Comparison of ENCODE assay signal across 8 cellular contexts in genomic region chr9:15295761-15296405, GRCh38. TPM values are rescaled to one million over a fixed set of nuclear protein-coding genes. Genes with fewer than 3 reads are reported as not detected.
A peak's percentile ranks its signal among the peaks of the same experiment; 100 is the strongest.
DNase-seq lines count a peak whose midpoint lies in the region; ATAC-seq and TF ChIP-seq lines count a peak whose summit lies in the region.

No MANE protein-coding gene starts in this region.

- H3K4me3 ChIP-seq in AG10803 (ENCODE audit: low read length) (peak overlapping the region; percentile 64), Loucy (ENCODE audit: low read length, poor library complexity, severe bottlenecking) (peak overlapping the region; percentile 71), astrocyte of the spinal cord (ENCODE audit: low read depth, low read length) (peak overlapping the region; percentile 37), thoracic aorta (peak overlapping the region; percentile 76)

- H3F3A ChIP-seq in Loucy (ENCODE audit: low read depth) = peaks cover 18% of the 10 kb centered on the region

- in situ Hi-C loops in astrocyte of the spinal cord (cut with HindIII; ENCODE audit: low sequenced_read_pairs) = no loop called here

- H3K4me2 ChIP-seq in Loucy (ENCODE audit: low read depth, low read length, poor library complexity, severe bottlenecking) = peak overlapping the region; percentile 93

- H3K4me1 ChIP-seq in Loucy (ENCODE audit: insufficient read depth, low read length, poor library complexity, severe bottlenecking) = peaks cover 73% of the 10 kb centered on the region
- H3K4me1 ChIP-seq in thoracic aorta (ENCODE audit: control insufficient read depth in 1 of 2, low read depth in 2 of 2) = peaks cover 38 to 82% of the 10 kb centered on the region in 2 donors

- peaks cover 42% of the 10 kb centered on the region for H3K79me2 ChIP-seq in Loucy (ENCODE audit: insufficient read depth, low read length)

- TF ChIP-seq CTCF in AG10803 (conservative IDR thresholded peaks at IDR 0.05; ENCODE audit: low read length) = no peak
- TF ChIP-seq CTCF in Loucy (conservative IDR thresholded peaks at IDR 0.05; ENCODE audit: low read length) = no peak
- TF ChIP-seq CTCF in astrocyte of the spinal cord (IDR thresholded peaks at IDR 0.05; ENCODE audit: low read depth, low read length) = no peak
- no peak for TF ChIP-seq CTCF in thoracic aorta (IDR thresholded peaks at IDR 0.05)

- peak overlapping the region; percentile 38 for H2AFZ ChIP-seq in Loucy (ENCODE audit: low read length)

- no peaks in the 10 kb centered on the region for H3K9me2 ChIP-seq in Loucy (replicated peaks; ENCODE audit: low read depth, low read length)

- DNase-seq in AG10803 (ENCODE audit: low read depth) (peak; percentile 63), astrocyte of the spinal cord (ENCODE audit: low read depth, low spot score) (peak; percentile 87), left lobe of liver (ENCODE audit: low spot score) (no peak), thoracic aorta (ENCODE audit: low spot score) (no peak), NCI-H1048 (lab: John Stamatoyannopoulos, UW) (no peak)
- no peak for DNase-seq in activated CD4-positive, alpha-beta T cell treated with anti-CD3 and anti-CD28 coated beads for 1 hour

- peak overlapping the region; percentile 85 for H3K9ac ChIP-seq in Loucy (ENCODE audit: low read depth, low read length, poor library complexity, severe bottlenecking)

- H3K36me3 ChIP-seq in Loucy (ENCODE audit: insufficient read depth, low read length) (peaks cover 6% of the 10 kb centered on the region; the same call in 1 of the 2 replicates), thoracic aorta (no peaks in the 10 kb centered on the region)

- ATAC-seq in GM19372 (IDR thresholded peaks at IDR 0.05; ENCODE audit: low read depth, unreplicated experiment) (peak; percentile 37), left lobe of liver (peak; percentile 83), thoracic aorta (ENCODE audit: insufficient number of reproducible peaks, low FRiP score, low read depth) (peak; percentile 21)

- H3K27ac ChIP-seq in thoracic aorta = peak overlapping the region; percentile 86 to 90

- H3K9me3 ChIP-seq in Loucy (ENCODE audit: insufficient read depth, low read depth, low read length) = peaks cover 5% of the 10 kb centered on the region; the same call in 1 of the 2 replicates
- H3K9me3 ChIP-seq in thoracic aorta = no peaks in the 10 kb centered on the region

- no peaks in the 10 kb centered on the region for H3K27me3 ChIP-seq in Loucy (ENCODE audit: insufficient read depth, low read length, poor library complexity, severe bottlenecking)
- H3K27me3 ChIP-seq in thoracic aorta (replicated peaks; ENCODE audit: insufficient read depth) = no peaks in the 10 kb centered on the region

- no peaks in the 10 kb centered on the region for H4K20me1 ChIP-seq in Loucy (ENCODE audit: insufficient read depth, low read length, poor library complexity, severe bottlenecking)

RNA-seq across cellular contexts. Expression of gene TTC39B, which starts 11.1 kb away (rescaled TPM):
- total RNA-seq in left lobe of liver = 7.1 TPM
- total RNA-seq in thoracic aorta = 10 to 100 TPM; 24.2 to 46.7 TPM

Comparison
In these comparisons a context has a peak if more than half of its experiments do, and no peak if none do; other contexts are left out.
1. DNase-seq: peak in AG10803 (single experiment) and astrocyte of the spinal cord (single experiment); none in left lobe of liver (single experiment), thoracic aorta (single experiment), NCI-H1048 (single experiment) and activated CD4-positive, alpha-beta T cell treated with anti-CD3 and anti-CD28 coated beads for 1 hour (single experiment).
2. ATAC-seq: peak in every context shown above with its lines; median percentile 83 in left lobe of liver; 37 in GM19372; 21 in thoracic aorta.
3. Peak in every context shown above with its lines, with median percentiles within 50 percentile points of each other: H3K4me3 ChIP-seq.